In genomic region chr18:23179416-23179815, GRCh38 we compare ENCODE assay signal across 1 cellular context.
TF ChIP-seq lines count a peak whose summit lies in the region.

No MANE protein-coding gene starts in this region.

TF ChIP-seq in K562, 482 proteins besides CTCF, POLR2A, EP300 and RAD21 (continued from another document):
- peak; percentile 65 for TF ChIP-seq CBX8 (IDR thresholded peaks at IDR 0.05; ENCODE audit: borderline replicate concordance, extremely low read depth, low read depth, low read length, poor library complexity, severe bottlenecking)
